In the genomic region with DNA sequence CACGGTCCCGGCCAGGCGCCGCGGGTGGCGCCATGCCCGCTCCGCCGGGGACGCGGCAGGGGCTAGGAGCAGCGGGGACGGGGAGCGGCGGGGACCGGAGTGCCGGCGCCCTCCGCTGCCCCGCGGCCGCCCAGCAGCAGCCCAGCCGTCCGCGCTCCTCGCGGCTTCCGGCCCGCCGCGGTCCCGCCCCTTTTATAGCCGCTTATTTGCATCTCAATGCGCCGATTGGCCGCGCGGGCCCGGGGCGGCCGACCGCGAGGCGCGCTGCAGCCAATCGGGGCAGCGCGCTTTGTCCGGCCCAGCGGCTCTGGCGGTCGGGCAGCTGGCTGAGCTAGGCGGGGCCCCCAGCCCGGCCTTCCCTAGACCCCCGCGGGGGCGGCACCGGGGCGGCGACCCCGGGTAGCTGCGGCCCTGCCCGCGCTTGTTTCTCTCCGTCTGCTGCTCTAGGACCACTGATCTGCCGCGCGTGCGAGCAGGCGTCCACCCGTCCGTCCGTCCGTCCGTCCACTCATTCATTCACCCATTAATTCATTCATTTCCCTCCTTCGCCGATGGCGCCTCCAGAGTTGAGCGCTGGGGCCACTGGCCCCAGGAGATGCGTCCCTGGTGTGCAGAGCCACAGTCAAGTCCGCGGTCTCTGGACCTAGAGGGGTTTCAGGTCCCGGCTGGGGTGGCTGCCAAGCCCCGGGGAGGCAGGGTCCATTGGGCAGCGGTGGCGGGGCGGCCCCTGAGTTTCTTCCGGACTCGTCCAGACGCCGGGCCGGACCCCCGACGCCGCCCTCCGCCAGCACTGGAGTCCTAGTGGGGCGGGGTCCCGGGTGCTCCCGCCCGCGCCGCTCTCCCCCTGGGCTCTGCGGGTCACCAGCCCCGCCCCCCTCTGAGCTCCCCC, we compare ENCODE assay signal across 8 cellular contexts. TPM values are rescaled to one million over a fixed set of nuclear protein-coding genes. Genes with fewer than 3 reads are reported as not detected.
DNase-seq lines count a peak whose midpoint lies in the region; FAIRE-seq and TF ChIP-seq lines count a peak whose summit lies in the region.

A gene with protein sequence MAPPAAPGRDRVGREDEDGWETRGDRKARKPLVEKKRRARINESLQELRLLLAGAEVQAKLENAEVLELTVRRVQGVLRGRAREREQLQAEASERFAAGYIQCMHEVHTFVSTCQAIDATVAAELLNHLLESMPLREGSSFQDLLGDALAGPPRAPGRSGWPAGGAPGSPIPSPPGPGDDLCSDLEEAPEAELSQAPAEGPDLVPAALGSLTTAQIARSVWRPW (minus strand): TSS at position 167 of the 889 bp plus-strand sequence. CDS start 133 bp downstream, at position 34.

- peak within 1 kb of the TSS; percentile 57 for H3K9ac ChIP-seq in Loucy (ENCODE audit: low read depth, low read length, poor library complexity, severe bottlenecking)

- H3K9me2 ChIP-seq in Loucy (replicated peaks; ENCODE audit: low read depth, low read length) = no peaks in the 10 kb centered on the region

- H3K4me3 ChIP-seq in Loucy (ENCODE audit: low read length, poor library complexity, severe bottlenecking) = peak within 1 kb of the TSS; percentile 77
- H3K4me3 ChIP-seq in neutrophil (ENCODE audit: low read depth in 1 of 2, low read length in 1 of 2) = peak within 1 kb of the TSS; percentile 65 to 72

- TF ChIP-seq CTCF in Loucy (conservative IDR thresholded peaks at IDR 0.05; ENCODE audit: low read length) = no peak
- TF ChIP-seq CTCF in neutrophil (IDR thresholded peaks at IDR 0.05) = no peak

- no peak for FAIRE-seq in frontal cortex (lab: Jason Lieb, UNC)

- H4K20me1 ChIP-seq in Loucy (ENCODE audit: insufficient read depth, low read length, poor library complexity, severe bottlenecking) = no peaks in the 10 kb centered on the region

- no peaks in the 10 kb centered on the region for H3K79me2 ChIP-seq in Loucy (ENCODE audit: insufficient read depth, low read length)

- peak; percentile 67 for TF ChIP-seq POLR2A in Raji (IDR thresholded peaks at IDR 0.05; ENCODE audit: insufficient read depth, low read depth, low read length)

- no peaks in the 10 kb centered on the region for H3F3A ChIP-seq in Loucy (ENCODE audit: low read depth)

- H3K4me2 ChIP-seq in Loucy (ENCODE audit: low read depth, low read length, poor library complexity, severe bottlenecking) = peak within 1 kb of the TSS; percentile 78

- H3K36me3 ChIP-seq in Loucy (ENCODE audit: insufficient read depth, low read length) = no peaks in the 10 kb centered on the region
- peaks cover 1% of the 10 kb centered on the region for H3K36me3 ChIP-seq in neutrophil

- H3K9me3 ChIP-seq in Loucy (ENCODE audit: insufficient read depth, low read depth, low read length) (no peaks in the 10 kb centered on the region), neutrophil (no peaks in the 10 kb centered on the region)

- no peak within 1 kb of the TSS for H3K27ac ChIP-seq in neutrophil

- peak; percentile 88 for DNase-seq in EL
- DNase-seq in H4 (ENCODE audit: low spot score) = peak; percentile 81
- DNase-seq in activated gamma-delta T cell (lab: John Stamatoyannopoulos, UW) = peak; percentile 68
- DNase-seq in frontal cortex (ENCODE audit: low spot score in 2 of 2) = peak; percentile 95 to 98
- DNase-seq in stromal cell of bone marrow (ENCODE audit: low read depth) = peak; percentile 71

- H2AFZ ChIP-seq in Loucy (ENCODE audit: low read length) = peak within 1 kb of the TSS; percentile 81

- H3K4me1 ChIP-seq in Loucy (ENCODE audit: insufficient read depth, low read length, poor library complexity, severe bottlenecking) = peaks cover 19% of the 10 kb centered on the region
- peaks cover 14 to 21% of the 10 kb centered on the region in 2 experiments for H3K4me1 ChIP-seq in neutrophil (ENCODE audit: control insufficient read depth in 1 of 2, insufficient read depth in 1 of 2, low read depth in 1 of 2, low read length in 1 of 2)

- H3K27me3 ChIP-seq in Loucy (ENCODE audit: insufficient read depth, low read length, poor library complexity, severe bottlenecking) (no peaks in the 10 kb centered on the region), neutrophil (peaks cover 82% of the 10 kb centered on the region)

RNA-seq across cellular contexts. Expression of the gene that starts here (rescaled TPM):
- 4.8 and 6.3 TPM in 2 replicates for total RNA-seq in H4 (2014; rRNA removed; shearing (Covaris generic))
- 67.7 TPM for total RNA-seq in frontal cortex
